Comparison of ENCODE assay signal across 18 cellular contexts in genomic region chr4:102696763-102697162, GRCh38.
DNase-seq lines count a peak whose midpoint lies in the region; ATAC-seq, FAIRE-seq and TF ChIP-seq lines count a peak whose summit lies in the region.
"Had no signal": no experiment of that assay in that cellular context is flagged by ENCODE, and none has a peak within 500 bp of the region (broad histone marks: within the 10 kb centered on the region; RNA-seq: fewer than 3 reads in every experiment).

No MANE protein-coding gene starts in this region.

- no peak overlapping the region for H2AFZ ChIP-seq in HepG2 (ENCODE audit: low read length)
- H2AFZ ChIP-seq: PC-9 had no signal

- POLR2A ChIA-PET in HepG2 (lab: Yijun Ruan, JAX) = no interaction called here

- H3K27ac ChIP-seq in lung (ENCODE audit: low read depth in 1 of 2, low read length in 1 of 2) = peak overlapping the region in 1 of 2 donors; percentile 33
- H3K27ac ChIP-seq in upper lobe of right lung = peak overlapping the region; percentile 27
- no peak overlapping the region for H3K27ac ChIP-seq in HepG2 (ENCODE audit: extremely low read length, insufficient read depth, low read length)
- H3K27ac ChIP-seq: 22Rv1, PC-9 had no signal

- BruUV-seq in HepG2 (replicated peaks; lab: Mats Ljungman, UMichigan) = no TSS peak

- H3K9me3 Mint-ChIP-seq in activated T-cell treated with anti-CD3 and anti-CD28 coated beads, Interleukin-2, amount 50 U/mL, for 24 hours = no peaks in the 10 kb centered on the region
- H3K9me3 Mint-ChIP-seq in activated T-cell treated with anti-CD3 and anti-CD28 coated beads, Interleukin-2, amount 50 U/mL, for 4 hours = no peaks in the 10 kb centered on the region
- no peaks in the 10 kb centered on the region for H3K9me3 Mint-ChIP-seq in natural killer cell treated with Interleukin-12 subunit alpha and Interleukin-12 subunit beta and Interleukin-15 and Interleukin-18, amount 100 ng/mL, for 72 hours
- H3K9me3 Mint-ChIP-seq in HFFc6 = no peaks in the 10 kb centered on the region
- H3K9me3 Mint-ChIP-seq: CD8-positive, alpha-beta T cell had no signal

- no peak overlapping the region for H3K4me2 ChIP-seq in HepG2 (ENCODE audit: low read depth, low read length)
- H3K4me2 ChIP-seq: PC-9 had no signal

- H4K20me1 ChIP-seq in HepG2 (ENCODE audit: insufficient read depth, low read length) = no peaks in the 10 kb centered on the region

- intact Hi-C loops in upper lobe of right lung (cut with DNase I) = no loop called here
- intact Hi-C loops in HepG2 (cut with micrococcal nuclease; ENCODE audit: unreplicated experiment) = no loop called here

- H3K9ac ChIP-seq in HepG2 (ENCODE audit: insufficient read depth, low read depth, low read length) = no peak overlapping the region

- in situ Hi-C loops in HepG2 (cut with HindIII; ENCODE audit: extremely low pct_ligation_motif_present, low pct_unique_long_range_greater_than_20kb) = no loop called here

- H3K36me3 Mint-ChIP-seq in activated T-cell treated with anti-CD3 and anti-CD28 coated beads, Interleukin-2, amount 50 U/mL, for 24 hours (ENCODE audit: low read depth) = peaks cover 9% of the 10 kb centered on the region
- H3K36me3 Mint-ChIP-seq in activated T-cell treated with anti-CD3 and anti-CD28 coated beads, Interleukin-2, amount 50 U/mL, for 4 hours (ENCODE audit: insufficient read depth) = peaks cover 19% of the 10 kb centered on the region
- no peaks in the 10 kb centered on the region for H3K36me3 Mint-ChIP-seq in natural killer cell treated with Interleukin-12 subunit alpha and Interleukin-12 subunit beta and Interleukin-15 and Interleukin-18, amount 100 ng/mL, for 72 hours
- peaks cover 41% of the 10 kb centered on the region for H3K36me3 Mint-ChIP-seq in HFFc6 (ENCODE audit: low read depth)

- no peaks in the 10 kb centered on the region for H3K9me3 ChIP-seq in lung (ENCODE audit: control insufficient read depth in 2 of 2, insufficient read depth in 1 of 2, low read length in 1 of 2)
- no peaks in the 10 kb centered on the region for H3K9me3 ChIP-seq in upper lobe of right lung
- no peaks in the 10 kb centered on the region for H3K9me3 ChIP-seq in HepG2 (ENCODE audit: low read length)

- no peak for ATAC-seq in activated T-cell treated with anti-CD3 and anti-CD28 coated beads, Interleukin-2, amount 50 U/mL, for 4 hours
- peak; percentile 40 for ATAC-seq in lung (ENCODE audit: insufficient read depth, low FRiP score)
- no peak for ATAC-seq in upper lobe of right lung
- ATAC-seq in natural killer cell treated with Interleukin-12 subunit alpha and Interleukin-12 subunit beta and Interleukin-15 and Interleukin-18, amount 100 ng/mL, for 72 hours = no peak
- ATAC-seq in HepG2 = no peak
- ATAC-seq: CD8-positive, alpha-beta T cell; HCT116 had no signal

- H3K4me1 Mint-ChIP-seq in activated T-cell treated with anti-CD3 and anti-CD28 coated beads, Interleukin-2, amount 50 U/mL, for 24 hours (ENCODE audit: low read depth) = no peaks in the 10 kb centered on the region
- no peaks in the 10 kb centered on the region for H3K4me1 Mint-ChIP-seq in activated T-cell treated with anti-CD3 and anti-CD28 coated beads, Interleukin-2, amount 50 U/mL, for 4 hours (ENCODE audit: low read depth)
- H3K4me1 Mint-ChIP-seq in natural killer cell treated with Interleukin-12 subunit alpha and Interleukin-12 subunit beta and Interleukin-15 and Interleukin-18, amount 100 ng/mL, for 72 hours (ENCODE audit: low read depth in 2 of 2) = no peaks in the 10 kb centered on the region
- H3K4me1 Mint-ChIP-seq in HFFc6 (ENCODE audit: low read depth) = peaks cover 35% of the 10 kb centered on the region

- H3K36me3 ChIP-seq in lung (ENCODE audit: control insufficient read depth in 2 of 2, insufficient read depth in 2 of 2, low read length in 2 of 2) = peaks cover 1 to 2% of the 10 kb centered on the region in 2 donors
- peaks cover 8% of the 10 kb centered on the region for H3K36me3 ChIP-seq in upper lobe of right lung
- H3K36me3 ChIP-seq in HepG2 (replicated peaks in 1 of 2; ENCODE audit: control insufficient read depth in 1 of 2, insufficient read depth in 2 of 2, low read length in 2 of 2) = 0 out of 5 replicates have a peak, but pooled peaks cover 0 to 3% of the 10 kb centered on the region in 2 experiments

- TF ChIP-seq CTCF in fibroblast of the aortic adventitia (IDR thresholded peaks at IDR 0.05; ENCODE audit: insufficient read depth, low read length) (no peak), lung (IDR thresholded peaks at IDR 0.05; ENCODE audit: control extremely low read depth, extremely low read depth) (no peak), upper lobe of right lung (IDR thresholded peaks at IDR 0.05) (no peak), HFFc6 (IDR thresholded peaks at IDR 0.05) (no peak), HepG2 (CRISPR knock-in tag; IDR thresholded peaks at IDR 0.05) (no peak)

- H3K4me3 Mint-ChIP-seq in activated T-cell treated with anti-CD3 and anti-CD28 coated beads, Interleukin-2, amount 50 U/mL, for 24 hours = no peak overlapping the region
- no peak overlapping the region for H3K4me3 Mint-ChIP-seq in activated T-cell treated with anti-CD3 and anti-CD28 coated beads, Interleukin-2, amount 50 U/mL, for 4 hours
- H3K4me3 Mint-ChIP-seq in natural killer cell treated with Interleukin-12 subunit alpha and Interleukin-12 subunit beta and Interleukin-15 and Interleukin-18, amount 100 ng/mL, for 72 hours = no peak overlapping the region
- H3K4me3 Mint-ChIP-seq in HFFc6 = no peak overlapping the region
- H3K4me3 Mint-ChIP-seq: CD8-positive, alpha-beta T cell had no signal

- whole genome bisulfite sequencing in lung, 2 donors = 79 to 89% methylated on average over 3 of the region's 3 CpGs
- WGBS in HepG2 (ENCODE audit: low lambda C conversion rate) = 94% methylated on average over 3 of the region's 3 CpGs

- no peak for TF ChIP-seq EP300 in HepG2 (IDR thresholded peaks at IDR 0.05; ENCODE audit: low read depth in 2 of 2, low read length in 2 of 2)
- TF ChIP-seq EP300 in HepG2 (CRISPR knock-in tag; IDR thresholded peaks at IDR 0.05; ENCODE audit: borderline replicate concordance) = no peak

- no peaks in the 10 kb centered on the region for H3K27me3 Mint-ChIP-seq in activated T-cell treated with anti-CD3 and anti-CD28 coated beads, Interleukin-2, amount 50 U/mL, for 24 hours
- H3K27me3 Mint-ChIP-seq in activated T-cell treated with anti-CD3 and anti-CD28 coated beads, Interleukin-2, amount 50 U/mL, for 4 hours (ENCODE audit: low read depth) = no peaks in the 10 kb centered on the region
- H3K27me3 Mint-ChIP-seq in natural killer cell treated with Interleukin-12 subunit alpha and Interleukin-12 subunit beta and Interleukin-15 and Interleukin-18, amount 100 ng/mL, for 72 hours = no peaks in the 10 kb centered on the region
- 0 out of 2 replicates have a peak, but pooled peaks cover 1% of the 10 kb centered on the region for H3K27me3 Mint-ChIP-seq in HFFc6 (ENCODE audit: insufficient read depth)

- peak overlapping the region; percentile 12 for H3K27ac Mint-ChIP-seq in activated T-cell treated with anti-CD3 and anti-CD28 coated beads, Interleukin-2, amount 50 U/mL, for 24 hours
- no peak overlapping the region for H3K27ac Mint-ChIP-seq in natural killer cell treated with Interleukin-12 subunit alpha and Interleukin-12 subunit beta and Interleukin-15 and Interleukin-18, amount 100 ng/mL, for 72 hours
- no peak overlapping the region for H3K27ac Mint-ChIP-seq in HFFc6
- H3K27ac Mint-ChIP-seq: CD8-positive, alpha-beta T cell had no signal

- CTCF ChIA-PET in HepG2 (lab: Yijun Ruan, JAX; ENCODE audit: low intra/inter-chr PET ratio, low total read pairs) = no interaction called here

- no peak for TF ChIP-seq RAD21 in HepG2 (CRISPR knock-in tag; IDR thresholded peaks at IDR 0.05)

- DNase-seq in activated T-cell treated with anti-CD3 and anti-CD28 coated beads, Interleukin-2, amount 50 U/mL, for 24 hours = no peak
- no peak for DNase-seq in activated T-cell treated with anti-CD3 and anti-CD28 coated beads, Interleukin-2, amount 50 U/mL, for 4 hours
- DNase-seq in fibroblast of the aortic adventitia (ENCODE audit: low read depth) (peak; percentile 67), lung (ENCODE audit: low spot score) (no peak), upper lobe of right lung (no peak), HFFc6 (no peak), HepG2 (ENCODE audit: low spot score) (no peak)
- no peak for DNase-seq in natural killer cell treated with Interleukin-12 subunit alpha and Interleukin-12 subunit beta and Interleukin-15 and Interleukin-18, amount 100 ng/mL, for 72 hours (ENCODE audit: low spot score)
- DNase-seq: CD8-positive, alpha-beta T cell; KG1; NCI-H1436 treated with DMSO at 0.1 percent for 48 hours; NCI-H2029 treated with DMSO at 0.1 percent for 48 hours; NCI-H2171 treated with DMSO at 0.1 percent for 48 hours; NCI-H510A; NCI-H774; PC-9 had no signal

- H3K4me3 ChIP-seq in fibroblast of the aortic adventitia (ENCODE audit: low read depth, low read length) (no peak overlapping the region), lung (no peak overlapping the region), upper lobe of right lung (no peak overlapping the region), HepG2 (replicated peaks in 1 of 3; ENCODE audit: insufficient read depth in 1 of 3, low read depth in 2 of 3, low read length in 3 of 3) (no peak overlapping the region)
- H3K4me3 ChIP-seq: PC-9 had no signal

- H3K79me2 ChIP-seq in HepG2 (ENCODE audit: insufficient read depth, low read length) = no peaks in the 10 kb centered on the region

- FAIRE-seq in HepG2 (lab: Jason Lieb, UNC) = no peak

- no peaks in the 10 kb centered on the region for H3K4me1 ChIP-seq in lung (ENCODE audit: control insufficient read depth in 2 of 2, insufficient read depth in 2 of 2, low read length in 2 of 2)
- no peaks in the 10 kb centered on the region for H3K4me1 ChIP-seq in upper lobe of right lung
- H3K4me1 ChIP-seq in HepG2 (ENCODE audit: insufficient read depth, low read length) = no peaks in the 10 kb centered on the region

- TF ChIP-seq POLR2A in HepG2 (IDR thresholded peaks at IDR 0.05; ENCODE audit: insufficient read depth in 1 of 2, low read depth in 2 of 2, low read length in 2 of 2) = no peak

- H3K27me3 ChIP-seq in lung (ENCODE audit: control insufficient read depth, insufficient read depth) (no peaks in the 10 kb centered on the region), upper lobe of right lung (no peaks in the 10 kb centered on the region), HepG2 (ENCODE audit: control insufficient read depth in 1 of 2, insufficient read depth in 2 of 2, low read length in 2 of 2) (no peaks in the 10 kb centered on the region)
